In the genomic region with DNA sequence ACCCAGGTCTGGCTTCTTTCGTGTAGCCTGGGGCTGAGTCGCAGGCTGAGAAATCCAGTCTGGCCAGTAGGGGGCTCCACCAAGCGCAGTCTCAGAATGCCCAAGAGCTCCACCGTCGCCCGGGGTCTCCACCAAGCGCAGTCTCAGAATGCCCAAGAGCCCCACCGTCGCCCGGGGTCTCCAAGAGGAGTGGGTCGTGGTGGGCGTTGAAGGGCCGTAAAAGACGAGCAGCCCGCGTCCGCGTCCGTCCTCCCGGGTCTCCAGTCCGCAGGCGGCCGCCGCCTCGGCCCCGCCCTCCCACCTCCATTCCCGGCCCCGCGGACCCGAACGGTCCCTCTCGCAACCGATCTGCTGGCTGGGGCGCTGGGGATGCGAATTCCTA, we compare ENCODE assay signal across 1 cellular context.
TF ChIP-seq lines count a peak whose summit lies in the region.

No MANE protein-coding gene starts in this region.

TF ChIP-seq in A549, 52 proteins besides CTCF, POLR2A, EP300 and RAD21 (continued from another document):
- TF ChIP-seq, protein P1, sequence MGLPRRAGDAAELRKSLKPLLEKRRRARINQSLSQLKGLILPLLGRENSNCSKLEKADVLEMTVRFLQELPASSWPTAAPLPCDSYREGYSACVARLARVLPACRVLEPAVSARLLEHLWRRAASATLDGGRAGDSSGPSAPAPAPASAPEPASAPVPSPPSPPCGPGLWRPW (IDR thresholded peaks at IDR 0.05) = no peak
- TF ChIP-seq SMC3 (IDR thresholded peaks at IDR 0.05) = peak; percentile 64
